ENCODE assay signal across 10 cellular contexts in genomic region chr2:164439235-164439634, GRCh38.
"Had no signal": no experiment of that assay in that cellular context is flagged by ENCODE, and none has a peak within 500 bp of the region (broad histone marks: within the 10 kb centered on the region; RNA-seq: fewer than 3 reads in every experiment).

No MANE protein-coding gene starts in this region.

- H3K4me3 ChIP-seq: GM23248, HAP-1 had no signal

- H3K36me3 Mint-ChIP-seq: IgD-negative memory B cell had no signal

- H3K36me3 ChIP-seq: HAP-1 had no signal

- H3K9ac ChIP-seq: GM23248 had no signal

- H3K9me3 ChIP-seq: HAP-1 had no signal

- H3K4me3 Mint-ChIP-seq: HFFc6, IgD-negative memory B cell had no signal

- H3K4me1 Mint-ChIP-seq: IgD-negative memory B cell had no signal

- H2AFZ ChIP-seq: GM23248 had no signal

- H3K27ac ChIP-seq: GM23248, HL-60 had no signal

- ATAC-seq: HCT116, HepG2 had no signal

- DNase-seq: GM23248, GOT3, H7, HFFc6, KBM-7 had no signal

- H3K9me3 Mint-ChIP-seq: HFFc6, IgD-negative memory B cell had no signal

- FAIRE-seq: HepG2 had no signal
